Comparison of ENCODE assay signal across 1 cellular context in the genomic region with DNA sequence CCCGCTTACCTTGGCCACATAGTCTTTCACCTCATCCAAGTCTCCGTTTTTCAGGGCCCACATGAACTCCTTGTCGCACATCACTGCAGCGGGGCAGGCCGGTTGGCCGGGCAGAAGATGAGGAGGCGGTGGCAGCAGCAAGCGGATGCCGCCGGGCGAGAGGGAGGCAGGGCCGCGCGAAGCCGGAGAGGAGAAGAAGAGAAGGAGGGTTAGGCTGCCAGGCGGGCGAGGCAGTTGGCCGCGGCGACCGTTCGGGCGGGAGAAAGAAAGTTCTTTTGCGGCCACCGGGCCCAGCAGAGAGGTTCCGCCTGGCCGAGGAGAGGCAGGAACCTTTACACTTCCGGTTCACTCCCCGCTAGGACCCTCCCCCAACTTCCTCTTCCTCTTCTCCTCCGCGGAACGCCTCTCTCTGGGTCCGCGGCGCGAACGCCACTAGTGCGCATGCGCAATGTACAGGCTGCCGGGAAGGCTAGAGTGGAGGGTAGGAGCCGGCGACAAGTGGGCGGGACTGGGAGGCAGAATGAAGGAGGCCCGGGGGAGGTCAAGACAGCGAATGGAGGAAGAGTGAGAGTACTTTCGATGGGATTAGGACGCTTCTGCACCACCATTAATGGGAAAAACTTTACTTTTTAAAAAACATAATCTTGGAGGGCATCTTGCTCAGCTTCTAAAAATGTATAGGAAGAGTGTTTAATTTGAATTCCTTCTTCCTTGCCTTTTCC.
A peak's percentile ranks its signal among the peaks of the same experiment; 100 is the strongest.
TF ChIP-seq lines count a peak whose summit lies in the region.

A gene with protein sequence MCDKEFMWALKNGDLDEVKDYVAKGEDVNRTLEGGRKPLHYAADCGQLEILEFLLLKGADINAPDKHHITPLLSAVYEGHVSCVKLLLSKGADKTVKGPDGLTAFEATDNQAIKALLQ (minus strand): TSS at position 340 of the 722 bp plus-strand sequence. CDS start 259 bp downstream, at position 81.

TF ChIP-seq in HCT116, 20 proteins besides CTCF, POLR2A, EP300 and RAD21 (continued from another document):
- TF ChIP-seq, protein P1, sequence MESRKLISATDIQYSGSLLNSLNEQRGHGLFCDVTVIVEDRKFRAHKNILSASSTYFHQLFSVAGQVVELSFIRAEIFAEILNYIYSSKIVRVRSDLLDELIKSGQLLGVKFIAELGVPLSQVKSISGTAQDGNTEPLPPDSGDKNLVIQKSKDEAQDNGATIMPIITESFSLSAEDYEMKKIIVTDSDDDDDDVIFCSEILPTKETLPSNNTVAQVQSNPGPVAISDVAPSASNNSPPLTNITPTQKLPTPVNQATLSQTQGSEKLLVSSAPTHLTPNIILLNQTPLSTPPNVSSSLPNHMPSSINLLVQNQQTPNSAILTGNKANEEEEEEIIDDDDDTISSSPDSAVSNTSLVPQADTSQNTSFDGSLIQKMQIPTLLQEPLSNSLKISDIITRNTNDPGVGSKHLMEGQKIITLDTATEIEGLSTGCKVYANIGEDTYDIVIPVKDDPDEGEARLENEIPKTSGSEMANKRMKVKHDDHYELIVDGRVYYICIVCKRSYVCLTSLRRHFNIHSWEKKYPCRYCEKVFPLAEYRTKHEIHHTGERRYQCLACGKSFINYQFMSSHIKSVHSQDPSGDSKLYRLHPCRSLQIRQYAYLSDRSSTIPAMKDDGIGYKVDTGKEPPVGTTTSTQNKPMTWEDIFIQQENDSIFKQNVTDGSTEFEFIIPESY (IDR thresholded peaks at IDR 0.05; ENCODE audit: extremely low read depth, insufficient replicate concordance, low read length) = no peak
- TF ChIP-seq EZH2phosphoT487 (IDR thresholded peaks at IDR 0.05; ENCODE audit: borderline replicate concordance) (no peak), POLR2AphosphoS5 (IDR thresholded peaks at IDR 0.05; ENCODE audit: low read depth, low read length) (peak; percentile 74), FOSL1 (IDR thresholded peaks at IDR 0.05; ENCODE audit: low read depth) (no peak), EZH2 (IDR thresholded peaks at IDR 0.05) (no peak), SRF (IDR thresholded peaks at IDR 0.05; ENCODE audit: low read depth) (no peak), YY1 (IDR thresholded peaks at IDR 0.05; ENCODE audit: extremely low read depth, insufficient replicate concordance, low read depth, low read length) (peak; percentile 53)
- TF ChIP-seq, protein P2, sequence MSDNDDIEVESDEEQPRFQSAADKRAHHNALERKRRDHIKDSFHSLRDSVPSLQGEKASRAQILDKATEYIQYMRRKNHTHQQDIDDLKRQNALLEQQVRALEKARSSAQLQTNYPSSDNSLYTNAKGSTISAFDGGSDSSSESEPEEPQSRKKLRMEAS (IDR thresholded peaks at IDR 0.05) = peak; percentile 70; the same call in 1 of the 2 replicates
- TF ChIP-seq, protein P3, sequence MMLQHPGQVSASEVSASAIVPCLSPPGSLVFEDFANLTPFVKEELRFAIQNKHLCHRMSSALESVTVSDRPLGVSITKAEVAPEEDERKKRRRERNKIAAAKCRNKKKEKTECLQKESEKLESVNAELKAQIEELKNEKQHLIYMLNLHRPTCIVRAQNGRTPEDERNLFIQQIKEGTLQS (IDR thresholded peaks at IDR 0.05) = no peak
